Comparison of ENCODE assay signal across 18 cellular contexts in the genomic region with DNA sequence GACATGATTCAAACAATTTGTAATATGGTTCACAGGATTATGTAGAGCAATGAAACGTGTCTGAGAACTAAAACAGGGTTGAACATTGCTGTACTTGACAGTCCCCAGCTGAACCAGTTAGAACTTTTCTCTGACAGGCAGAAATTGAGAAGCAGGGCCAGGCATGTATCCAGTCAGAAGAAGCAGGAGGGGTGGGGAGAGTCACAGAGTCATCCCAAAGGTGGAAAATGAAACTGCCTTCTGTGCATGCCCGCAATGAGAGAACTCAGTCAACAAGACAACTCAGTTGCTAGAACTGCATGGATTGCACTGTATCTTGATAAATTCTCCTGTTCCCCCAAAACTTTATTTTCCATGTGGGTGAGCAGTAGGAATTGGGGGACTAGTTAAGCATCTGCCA.
DNase-seq lines count a peak whose midpoint lies in the region; ATAC-seq, FAIRE-seq and TF ChIP-seq lines count a peak whose summit lies in the region.
"Had no signal": no experiment of that assay in that cellular context is flagged by ENCODE, and none has a peak within 500 bp of the region (broad histone marks: within the 10 kb centered on the region; RNA-seq: fewer than 3 reads in every experiment).

No MANE protein-coding gene starts in this region.

- H3K27me3 ChIP-seq in HepG2 (ENCODE audit: control insufficient read depth in 1 of 2, insufficient read depth in 2 of 2, low read length in 2 of 2), result no peaks in the 10 kb centered on the region
- H3K27me3 ChIP-seq: BLaER1, right atrium auricular region, transverse colon had no signal

- DNase-seq in HepG2 (ENCODE audit: low spot score) (no peak), epidermal melanocyte (ENCODE audit: insufficient read length, low spot score) (no peak)
- no peak for DNase-seq in central memory CD4-positive, alpha-beta T cell
- DNase-seq: activated CD4-positive, alpha-beta T cell treated with anti-CD3 and anti-CD28 coated beads for 1 hour; activated CD8-positive, alpha-beta memory T cell treated with anti-CD3 and anti-CD28 coated beads, Interleukin-2, amount 50 U/mL, for 48 hours; DMS79; effector memory CD8-positive, alpha-beta T cell; NCI-H2029; stimulated activated CD4-positive, alpha-beta T cell treated with anti-CD3 and anti-CD28 coated beads, Interleukin-2, amount 100 ng/mL, for 48 hours; T-cell; transverse colon had no signal

- no TSS peak for BruUV-seq in HepG2 (replicated peaks; lab: Mats Ljungman, UMichigan)

- H3K9me3 ChIP-seq in HepG2 (ENCODE audit: low read length), result no peaks in the 10 kb centered on the region
- H3K9me3 ChIP-seq: BLaER1, right atrium auricular region, transverse colon had no signal

- intact Hi-C loops in HepG2 (cut with micrococcal nuclease; ENCODE audit: unreplicated experiment), result no loop called here

- CTCF ChIA-PET in HepG2 (lab: Yijun Ruan, JAX; ENCODE audit: low intra/inter-chr PET ratio, low total read pairs), result no interaction called here

- no peak for TF ChIP-seq RAD21 in HepG2 (CRISPR knock-in tag; IDR thresholded peaks at IDR 0.05)

- peak overlapping the region; percentile 63 for H2AFZ ChIP-seq in HepG2 (ENCODE audit: low read length)

- no peaks in the 10 kb centered on the region for H3K79me2 ChIP-seq in HepG2 (ENCODE audit: insufficient read depth, low read length)

- ATAC-seq in GM19395 (IDR thresholded peaks at IDR 0.05; ENCODE audit: unreplicated experiment), result peak; percentile 51
- peak; percentile 40 for ATAC-seq in GM21825 (IDR thresholded peaks at IDR 0.05; ENCODE audit: unreplicated experiment)
- ATAC-seq in HG03442 (IDR thresholded peaks at IDR 0.05; ENCODE audit: unreplicated experiment), result peak; percentile 46
- peak; percentile 74 for ATAC-seq in HepG2
- no peak for ATAC-seq in HG03045 (IDR thresholded peaks at IDR 0.05; ENCODE audit: unreplicated experiment)
- ATAC-seq in GM18873 (IDR thresholded peaks at IDR 0.05; ENCODE audit: low FRiP score, unreplicated experiment), result no peak
- ATAC-seq: effector memory CD8-positive, alpha-beta T cell; T-cell had no signal

- POLR2A ChIA-PET in HepG2 (lab: Yijun Ruan, JAX), result no interaction called here

- peaks cover 11% of the 10 kb centered on the region for H3K4me1 ChIP-seq in HepG2 (ENCODE audit: insufficient read depth, low read length)
- H3K4me1 ChIP-seq: BLaER1, right atrium auricular region, transverse colon had no signal

- peak overlapping the region; percentile 24; the same call in 1 of the 2 replicates for H3K4me2 ChIP-seq in HepG2 (ENCODE audit: low read depth, low read length)
- H3K4me2 ChIP-seq: BLaER1 had no signal

- no peak overlapping the region for H3K27ac ChIP-seq in HepG2 (ENCODE audit: extremely low read length, insufficient read depth, low read length)
- H3K27ac ChIP-seq: BLaER1, right atrium auricular region, transverse colon had no signal

- TF ChIP-seq EP300 in HepG2 (IDR thresholded peaks at IDR 0.05; ENCODE audit: low read depth in 2 of 2, low read length in 2 of 2) (no peak), HepG2 (CRISPR knock-in tag; IDR thresholded peaks at IDR 0.05; ENCODE audit: borderline replicate concordance) (no peak)

- WGBS in HepG2 (ENCODE audit: low lambda C conversion rate), result 1% methylated on average over 2 of the region's 2 CpGs

- H3K4me3 ChIP-seq in HepG2 (replicated peaks in 1 of 3; ENCODE audit: insufficient read depth in 1 of 3, low read depth in 2 of 3, low read length in 3 of 3), result no peak overlapping the region
- H3K4me3 ChIP-seq: BLaER1, right atrium auricular region, transverse colon had no signal

- no peaks in the 10 kb centered on the region for H3K36me3 ChIP-seq in HepG2 (replicated peaks in 1 of 2; ENCODE audit: control insufficient read depth in 1 of 2, insufficient read depth in 2 of 2, low read length in 2 of 2)
- H3K36me3 ChIP-seq: BLaER1, right atrium auricular region, transverse colon had no signal

- in situ Hi-C loops in HepG2 (cut with HindIII; ENCODE audit: extremely low pct_ligation_motif_present, low pct_unique_long_range_greater_than_20kb), result no loop called here

- no peak for TF ChIP-seq CTCF in HepG2 (CRISPR knock-in tag; IDR thresholded peaks at IDR 0.05)

- H4K20me1 ChIP-seq in HepG2 (ENCODE audit: insufficient read depth, low read length), result no peaks in the 10 kb centered on the region
- H4K20me1 ChIP-seq: BLaER1 had no signal

- H3K9ac ChIP-seq in HepG2 (ENCODE audit: insufficient read depth, low read depth, low read length), result no peak overlapping the region
- H3K9ac ChIP-seq: BLaER1 had no signal

- no peak for FAIRE-seq in HepG2 (lab: Jason Lieb, UNC)

- no peak for TF ChIP-seq POLR2A in HepG2 (IDR thresholded peaks at IDR 0.05; ENCODE audit: insufficient read depth in 1 of 2, low read depth in 2 of 2, low read length in 2 of 2)

TF ChIP-seq in HepG2, 621 proteins besides CTCF, POLR2A, EP300 and RAD21:
- TF ChIP-seq ZNF446 (CRISPR knock-in tag; IDR thresholded peaks at IDR 0.05) (no peak), NR2F6 (IDR thresholded peaks at IDR 0.05) (no peak), NR2F6 (CRISPR knock-in tag; IDR thresholded peaks at IDR 0.05) (no peak), ZBTB21 (CRISPR knock-in tag; IDR thresholded peaks at IDR 0.05) (no peak)
- TF ChIP-seq, protein P1, sequence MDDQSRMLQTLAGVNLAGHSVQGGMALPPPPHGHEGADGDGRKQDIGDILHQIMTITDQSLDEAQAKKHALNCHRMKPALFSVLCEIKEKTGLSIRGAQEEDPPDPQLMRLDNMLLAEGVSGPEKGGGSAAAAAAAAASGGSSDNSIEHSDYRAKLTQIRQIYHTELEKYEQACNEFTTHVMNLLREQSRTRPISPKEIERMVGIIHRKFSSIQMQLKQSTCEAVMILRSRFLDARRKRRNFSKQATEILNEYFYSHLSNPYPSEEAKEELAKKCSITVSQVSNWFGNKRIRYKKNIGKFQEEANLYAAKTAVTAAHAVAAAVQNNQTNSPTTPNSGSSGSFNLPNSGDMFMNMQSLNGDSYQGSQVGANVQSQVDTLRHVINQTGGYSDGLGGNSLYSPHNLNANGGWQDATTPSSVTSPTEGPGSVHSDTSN (CRISPR knock-in tag; IDR thresholded peaks at IDR 0.05; ENCODE audit: borderline replicate concordance), result no peak
- TF ChIP-seq, protein P2, sequence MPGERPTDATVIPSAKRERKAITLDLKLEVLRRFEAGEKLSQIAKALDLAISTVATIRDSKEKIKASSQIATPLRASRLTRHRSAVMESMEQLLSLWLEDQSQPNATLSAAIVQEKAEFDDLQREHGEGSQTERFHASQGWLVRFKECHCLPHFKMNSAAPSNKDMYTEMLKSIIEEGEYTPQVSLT (CRISPR knock-in tag; IDR thresholded peaks at IDR 0.05; ENCODE audit: borderline replicate concordance, low read depth), result no peak

Comparison
In these comparisons a context has a peak if more than half of its experiments do, and no peak if none do; other contexts are left out.
1. ATAC-seq: peak in GM19395 (single experiment), GM21825 (single experiment), HG03442 (single experiment) and HepG2 (single experiment); none in HG03045 (single experiment) and GM18873 (single experiment).